Comparison of ENCODE assay signal across 31 cellular contexts in the genomic region with DNA sequence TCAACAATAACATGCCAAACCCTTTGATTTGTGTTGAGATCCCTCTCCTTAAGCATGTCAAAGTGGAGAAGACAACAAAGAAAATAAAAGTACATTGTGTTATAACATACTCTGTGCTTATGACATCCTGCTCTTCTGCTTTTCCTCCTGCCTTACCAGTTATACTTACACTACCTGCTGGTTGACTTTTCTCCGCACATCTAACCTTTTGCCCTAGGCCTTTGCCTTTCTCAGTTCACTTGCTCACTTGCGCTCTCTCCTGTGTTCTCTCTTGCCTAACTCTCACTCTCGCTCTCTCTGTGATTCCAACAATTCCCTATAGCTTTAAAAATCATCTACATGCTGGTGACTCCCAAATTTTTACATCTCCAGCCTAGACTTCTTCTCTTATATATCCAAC. TPM values are rescaled to one million over a fixed set of nuclear protein-coding genes. Genes with fewer than 3 reads are reported as not detected.
"Had no signal": no experiment of that assay in that cellular context is flagged by ENCODE, and none has a peak within 500 bp of the region (broad histone marks: within the 10 kb centered on the region; RNA-seq: fewer than 3 reads in every experiment).

No MANE protein-coding gene starts in this region.

- H3K27me3 ChIP-seq: adrenal gland, body of pancreas, Peyer's patch had no signal

- H3K27me3 Mint-ChIP-seq: activated CD4-positive, alpha-beta T cell treated with anti-CD3 and anti-CD28 coated beads for 36 hours; activated CD4-positive, alpha-beta T cell treated with anti-CD3 and anti-CD28 coated beads, Interleukin-2, amount 10 ng/mL, durations not matched to agents 7 days and 5 days had no signal

- DNase-seq: activated CD4-positive, alpha-beta T cell treated with anti-CD3 and anti-CD28 coated beads for 36 hours; activated CD4-positive, alpha-beta T cell treated with anti-CD3 and anti-CD28 coated beads, Interleukin-2, amount 10 ng/mL, durations not matched to agents 7 days and 5 days; activated CD4-positive, alpha-beta T cell treated with anti-CD3 and anti-CD28 coated beads, Interleukin-2, amount 50 U/mL, for 48 hours; activated CD8-positive, alpha-beta T cell treated with anti-CD3 and anti-CD28 coated beads, Interleukin-2, amount 10 ng/mL, durations not matched to agents 7 days and 5 days; activated gamma-delta T cell treated with Interleukin-2 at 50 U/mL for 16 hours; activated naive CD4-positive, alpha-beta T cell treated with anti-CD3 and anti-CD28 coated beads for 36 hours; activated T-cell treated with anti-CD3 and anti-CD28 coated beads, Interleukin-2, amount 50 U/mL, for 4 hours; adrenal gland; body of pancreas; caudate nucleus; cerebellar nuclear complex; Kasumi-1; KG1; NCI-H1105; NCI-H1417 treated with DMSO at 0.1 percent for 48 hours; NCI-H187 treated with DMSO at 0.1 percent for 48 hours; NCI-H2081; NCI-H226; NCI-H524 treated with DMSO at 0.1 percent for 48 hours; Peyer's patch; RPMI8226; SHP77 treated with DMSO at 0.1 percent for 48 hours; SK-N-SH had no signal

- H3K27ac Mint-ChIP-seq: activated CD4-positive, alpha-beta T cell treated with anti-CD3 and anti-CD28 coated beads for 36 hours; activated CD4-positive, alpha-beta T cell treated with anti-CD3 and anti-CD28 coated beads, Interleukin-2, amount 10 ng/mL, durations not matched to agents 7 days and 5 days; activated CD8-positive, alpha-beta T cell treated with anti-CD3 and anti-CD28 coated beads, Interleukin-2, amount 10 ng/mL, durations not matched to agents 7 days and 5 days; activated naive CD4-positive, alpha-beta T cell treated with anti-CD3 and anti-CD28 coated beads for 36 hours; activated T-helper 1 cell treated with anti-CD3 and anti-CD28 coated beads, Interleukin-12 subunit alpha, Interleukin-12 subunit beta, Interleukin-2, Interleukin-4 antibody, amounts not matched to agents 30 ng/mL and 10 ng/mL and 1 ng/mL, durations not matched to agents 14 hours and 24 hours and 36 hours; T-helper 1 cell treated with Interleukin-12 subunit alpha and Interleukin-12 subunit beta and Interleukin-4 antibody, amounts not matched to agents 30 μg/mL and 1 μg/mL, for 36 hours; T-helper 2 cell treated with Interferon-gamma antibody and Interleukin-4, amounts not matched to agents 5 μg/mL and 100 μg/mL, for 36 hours; WTC11 had no signal

- H3K36me3 ChIP-seq: adrenal gland, Peyer's patch, SJSA1 had no signal

- H3K27ac ChIP-seq: adrenal gland, body of pancreas, Peyer's patch, SJSA1 had no signal

- H3K36me3 Mint-ChIP-seq: activated naive CD4-positive, alpha-beta T cell treated with anti-CD3 and anti-CD28 coated beads, Interleukin-2, amount 50 U/mL, for 72 hours; WTC11 had no signal

- H3K9me3 ChIP-seq: adrenal gland, body of pancreas, Peyer's patch, SJSA1, SK-N-SH had no signal

- H3K9ac ChIP-seq: SK-N-SH had no signal

- H3K4me1 Mint-ChIP-seq: activated CD4-positive, alpha-beta T cell treated with anti-CD3 and anti-CD28 coated beads for 36 hours; activated CD4-positive, alpha-beta T cell treated with anti-CD3 and anti-CD28 coated beads, Interleukin-2, amount 10 ng/mL, durations not matched to agents 7 days and 5 days; WTC11 had no signal

- H3K4me2 ChIP-seq: SK-N-SH had no signal

- H3K4me3 ChIP-seq: adrenal gland, body of pancreas, Peyer's patch, SJSA1 had no signal

- ATAC-seq: activated CD4-positive, alpha-beta T cell treated with anti-CD3 and anti-CD28 coated beads for 36 hours; activated CD4-positive, CD25-positive, alpha-beta regulatory T cell treated with anti-CD3 and anti-CD28 coated beads, Interleukin-2, amount 50 U/mL, for 24 hours; activated CD8-positive, alpha-beta T cell treated with anti-CD3 and anti-CD28 coated beads, Interleukin-2, amount 10 ng/mL, durations not matched to agents 7 days and 5 days; activated naive CD4-positive, alpha-beta T cell treated with anti-CD3 and anti-CD28 coated beads, Interleukin-2, amount 50 U/mL, for 72 hours; activated T-cell treated with anti-CD3 and anti-CD28 coated beads, Interleukin-2, amount 50 U/mL, for 4 hours; body of pancreas; WTC11 had no signal

- H3K9me2 ChIP-seq: SK-N-SH had no signal

- H3K4me3 Mint-ChIP-seq: activated CD4-positive, alpha-beta T cell treated with anti-CD3 and anti-CD28 coated beads for 36 hours; activated CD4-positive, alpha-beta T cell treated with anti-CD3 and anti-CD28 coated beads, Interleukin-2, amount 10 ng/mL, durations not matched to agents 7 days and 5 days; activated CD8-positive, alpha-beta T cell treated with anti-CD3 and anti-CD28 coated beads, Interleukin-2, amount 10 ng/mL, durations not matched to agents 7 days and 5 days; activated naive CD4-positive, alpha-beta T cell treated with anti-CD3 and anti-CD28 coated beads for 36 hours; activated T-cell treated with anti-CD3 and anti-CD28 coated beads, Interleukin-2, amount 50 U/mL, for 4 hours; activated T-helper 1 cell treated with anti-CD3 and anti-CD28 coated beads, Interleukin-12 subunit alpha, Interleukin-12 subunit beta, Interleukin-2, Interleukin-4 antibody, amounts not matched to agents 30 ng/mL and 10 ng/mL and 1 ng/mL, durations not matched to agents 14 hours and 24 hours and 36 hours; T-helper 1 cell treated with Interleukin-12 subunit alpha and Interleukin-12 subunit beta and Interleukin-4 antibody, amounts not matched to agents 30 μg/mL and 1 μg/mL, for 36 hours; T-helper 2 cell treated with Interferon-gamma antibody and Interleukin-4, amounts not matched to agents 5 μg/mL and 100 μg/mL, for 36 hours; WTC11 had no signal

- H3K9me3 Mint-ChIP-seq: activated CD4-positive, alpha-beta T cell treated with anti-CD3 and anti-CD28 coated beads, Interleukin-2, amount 10 ng/mL, durations not matched to agents 7 days and 5 days; activated naive CD4-positive, alpha-beta T cell treated with anti-CD3 and anti-CD28 coated beads, Interleukin-2, amount 50 U/mL, for 72 hours; activated T-cell treated with anti-CD3 and anti-CD28 coated beads, Interleukin-2, amount 50 U/mL, for 4 hours; activated T-helper 1 cell treated with anti-CD3 and anti-CD28 coated beads, Interleukin-12 subunit alpha, Interleukin-12 subunit beta, Interleukin-2, Interleukin-4 antibody, amounts not matched to agents 30 ng/mL and 10 ng/mL and 1 ng/mL, durations not matched to agents 14 hours and 24 hours and 36 hours; T-helper 1 cell treated with Interleukin-12 subunit alpha and Interleukin-12 subunit beta and Interleukin-4 antibody, amounts not matched to agents 30 μg/mL and 1 μg/mL, for 36 hours; T-helper 2 cell treated with Interferon-gamma antibody and Interleukin-4, amounts not matched to agents 5 μg/mL and 100 μg/mL, for 36 hours; WTC11 had no signal

- H3K4me1 ChIP-seq: adrenal gland, body of pancreas, Peyer's patch, SJSA1 had no signal

RNA-seq across cellular contexts. Expression of a gene that starts 5.7 kb away (rescaled TPM):
- total RNA-seq: activated CD4-positive, alpha-beta T cell treated with anti-CD3 and anti-CD28 coated beads for 36 hours; activated T-helper 1 cell treated with anti-CD3 and anti-CD28 coated beads, Interleukin-12 subunit alpha, Interleukin-12 subunit beta, Interleukin-2, Interleukin-4 antibody, amounts not matched to agents 30 ng/mL and 10 ng/mL and 1 ng/mL, durations not matched to agents 14 hours and 24 hours and 36 hours; NCI-H460; SJSA1; WTC11 had no signal
